Comparison of ENCODE assay signal across 8 cellular contexts in the genomic region with DNA sequence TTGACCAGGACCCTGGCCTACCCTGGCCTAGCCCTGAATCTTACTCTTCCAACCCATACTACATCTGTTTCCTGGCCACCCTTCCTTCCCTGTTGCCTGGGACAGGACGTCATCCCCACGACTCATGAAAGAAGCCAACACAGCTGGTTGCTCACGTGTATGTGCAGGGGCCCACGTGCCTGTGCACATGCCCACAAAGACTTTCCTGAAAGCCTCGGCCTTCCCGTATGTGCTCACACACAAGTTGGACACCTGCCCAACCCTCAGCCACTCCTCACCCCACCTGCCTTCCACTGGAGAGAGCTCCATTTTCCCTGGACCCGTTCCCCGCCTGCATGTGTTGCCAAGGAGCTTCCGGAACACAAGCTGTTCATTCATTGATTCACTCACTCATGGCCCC. TPM values are rescaled to one million over a fixed set of nuclear protein-coding genes. Genes with fewer than 3 reads are reported as not detected.
DNase-seq lines count a peak whose midpoint lies in the region; ATAC-seq and TF ChIP-seq lines count a peak whose summit lies in the region.

No MANE protein-coding gene starts in this region.

- H3K27me3 ChIP-seq in left lung (peaks cover 0 to 9% of the 10 kb centered on the region in 2 donors), aorta (ENCODE audit: control insufficient read depth in 1 of 2, insufficient read depth in 2 of 2, low read length in 1 of 2) (no peaks in the 10 kb centered on the region)

- H3K4me3 ChIP-seq in astrocyte of the spinal cord (ENCODE audit: low read depth, low read length) = no peak overlapping the region
- no peak overlapping the region for H3K4me3 ChIP-seq in left lung
- no peak overlapping the region for H3K4me3 ChIP-seq in aorta (ENCODE audit: low read length in 2 of 2)

- peaks cover 0 to 4% of the 10 kb centered on the region in 2 donors for H3K9me3 ChIP-seq in left lung
- H3K9me3 ChIP-seq in aorta (ENCODE audit: control insufficient read depth, low read length) = no peaks in the 10 kb centered on the region

- in situ Hi-C loops in astrocyte of the spinal cord (cut with HindIII; ENCODE audit: low sequenced_read_pairs) = no loop called here

- H3K36me3 ChIP-seq in left lung = no peaks in the 10 kb centered on the region
- no peaks in the 10 kb centered on the region for H3K36me3 ChIP-seq in aorta (ENCODE audit: control insufficient read depth in 1 of 2, insufficient read depth in 2 of 2, low read length in 1 of 2)

- H3K27ac ChIP-seq in left lung (no peak overlapping the region), aorta (ENCODE audit: low read depth in 1 of 2, low read length in 2 of 2) (no peak overlapping the region)

- no peak for TF ChIP-seq CTCF in astrocyte of the spinal cord (IDR thresholded peaks at IDR 0.05; ENCODE audit: low read depth, low read length)
- TF ChIP-seq CTCF in left lung (IDR thresholded peaks at IDR 0.05) = no peak

- WGBS in aorta, 2 donors = 62 to 67% methylated on average over 9 of the region's 9 CpGs

- H3K4me1 ChIP-seq in left lung = no peaks in the 10 kb centered on the region
- no peaks in the 10 kb centered on the region for H3K4me1 ChIP-seq in aorta (ENCODE audit: control insufficient read depth in 1 of 2, insufficient read depth in 2 of 2, low read length in 2 of 2)

- intact Hi-C loops in left lung (cut with DNase I) (loop anchor here in 1 of 2 donors (10.0 kb wide), 1 partner anchor 70 kb away; no protein-coding TSS in a partner anchor), aorta (cut with DNase I) (no loop called here)

- ATAC-seq in left lung = peak; percentile 87
- ATAC-seq in aorta (ENCODE audit: low FRiP score) = peak; percentile 79
- ATAC-seq in HG03432 (IDR thresholded peaks at IDR 0.05; ENCODE audit: unreplicated experiment) = no peak

- TF ChIP-seq POLR2A in erythroblast (IDR thresholded peaks at IDR 0.05; ENCODE audit: low read length) = no peak

- DNase-seq in NCI-H748 (lab: John Stamatoyannopoulos, UW; ENCODE audit: unreplicated experiment) = peak; percentile 50
- DNase-seq in NCI-H748 treated with DMSO at 0.1 percent for 48 hours (lab: John Stamatoyannopoulos, UW) = no peak
- peak; percentile 85 for DNase-seq in astrocyte of the spinal cord (ENCODE audit: low read depth, low spot score)
- peak; percentile 81 to 85 for DNase-seq in left lung
- peak; percentile 90 to 92 for DNase-seq in aorta
- no peak for DNase-seq in DMS114 treated with DMSO at 0.1 percent for 48 hours (lab: John Stamatoyannopoulos, UW; ENCODE audit: unreplicated experiment)
- DNase-seq in erythroblast (lab: John Stamatoyannopoulos, UW) = no peak

RNA-seq across cellular contexts. Expression of gene PLXDC1, which starts 7.0 kb away (rescaled TPM):
- total RNA-seq in left lung (10 to 100 TPM in 1 of 2 donors, 1 to 10 TPM in 1; 4.1 to 11.9 TPM), aorta (10 to 100 TPM in 1 of 2 donors, 1 to 10 TPM in 1; 7.2 to 39.1 TPM)
- 1 to 10 TPM; 1.7 to 2.5 TPM for polyA plus RNA-seq in aorta

RNA-seq across cellular contexts. Expression of gene ARL5C, which starts 21.5 kb away (rescaled TPM):
- total RNA-seq in left lung = not detected
- under 1 TPM in 1 of 2 donors, not detected in 1; 0.54 TPM for total RNA-seq in aorta
- not detected for polyA plus RNA-seq in aorta

RNA-seq across cellular contexts. Expression of gene CACNB1, which starts 53.1 kb away (rescaled TPM):
- total RNA-seq in left lung (10 to 100 TPM; 23.8 to 31.4 TPM), aorta (10 to 100 TPM; 29.6 to 31.6 TPM)
- 10 to 100 TPM in 1 of 2 donors, 1 to 10 TPM in 1; 1.9 to 50.6 TPM for polyA plus RNA-seq in aorta

RNA-seq across cellular contexts. Expression of gene RPL19, which starts 55.7 kb away (rescaled TPM):
- total RNA-seq in left lung = 1,000 to 10,000 TPM; 1,286 to 1,367 TPM
- total RNA-seq in aorta = 1,000 to 10,000 TPM; 1,206 to 1,264 TPM
- polyA plus RNA-seq in aorta = 1,000 to 10,000 TPM; 2,950 to 3,759 TPM

Comparison
In these comparisons a context has a peak if more than half of its experiments do, and no peak if none do; other contexts are left out.
1. DNase-seq: peak in NCI-H748 (single experiment), astrocyte of the spinal cord (single experiment), left lung (2 of 2) and aorta (2 of 2); none in NCI-H748 treated with DMSO at 0.1 percent for 48 hours (single experiment), DMS114 treated with DMSO at 0.1 percent for 48 hours (single experiment) and erythroblast (0 of 2).